14 cellular contexts compared by ENCODE assay signal in genomic region chr2:26754972-26755670, GRCh38. TPM values are rescaled to one million over a fixed set of nuclear protein-coding genes. Genes with fewer than 3 reads are reported as not detected.
DNase-seq lines count a peak whose midpoint lies in the region; ATAC-seq and TF ChIP-seq lines count a peak whose summit lies in the region.
"Had no signal": no experiment of that assay in that cellular context is flagged by ENCODE, and none has a peak within 500 bp of the region (broad histone marks: within the 10 kb centered on the region; RNA-seq: fewer than 3 reads in every experiment).

No MANE protein-coding gene starts in this region.

- no peaks in the 10 kb centered on the region for H3K9me3 ChIP-seq in BLaER1
- H3K9me3 ChIP-seq: Peyer's patch had no signal

- H3K4me3 Mint-ChIP-seq in GM23338, result no peak overlapping the region
- H3K4me3 Mint-ChIP-seq: activated naive CD4-positive, alpha-beta T cell treated with anti-CD3 and anti-CD28 coated beads for 36 hours; T-helper 1 cell treated with Interleukin-12 subunit alpha and Interleukin-12 subunit beta and Interleukin-4 antibody, amounts not matched to agents 30 μg/mL and 1 μg/mL, for 36 hours had no signal

- peaks cover 57% of the 10 kb centered on the region for H3K4me1 Mint-ChIP-seq in GM23338

- peaks cover 10% of the 10 kb centered on the region for H3K36me3 Mint-ChIP-seq in GM23338 (ENCODE audit: low read depth)

- H3K27ac Mint-ChIP-seq in GM23338, result no peak overlapping the region; the same call in 1 of the 2 replicates
- H3K27ac Mint-ChIP-seq: activated naive CD4-positive, alpha-beta T cell treated with anti-CD3 and anti-CD28 coated beads for 36 hours; T-helper 1 cell treated with Interleukin-12 subunit alpha and Interleukin-12 subunit beta and Interleukin-4 antibody, amounts not matched to agents 30 μg/mL and 1 μg/mL, for 36 hours had no signal

- H3K9ac ChIP-seq in BLaER1, result no peak overlapping the region

- H3K36me3 ChIP-seq in BLaER1 (no peaks in the 10 kb centered on the region), GM23338 (ENCODE audit: insufficient read depth) (no peaks in the 10 kb centered on the region)
- H3K36me3 ChIP-seq: Peyer's patch had no signal

- no peaks in the 10 kb centered on the region for H4K20me1 ChIP-seq in BLaER1
- no peaks in the 10 kb centered on the region for H4K20me1 ChIP-seq in GM23338 (replicated peaks; ENCODE audit: insufficient read depth)

- H3K9me3 Mint-ChIP-seq in GM23338, result peaks cover 13% of the 10 kb centered on the region
- H3K9me3 Mint-ChIP-seq: activated naive CD4-positive, alpha-beta T cell treated with anti-CD3 and anti-CD28 coated beads for 36 hours; T-helper 1 cell treated with Interleukin-12 subunit alpha and Interleukin-12 subunit beta and Interleukin-4 antibody, amounts not matched to agents 30 μg/mL and 1 μg/mL, for 36 hours had no signal

- DNase-seq in GM23338 (ENCODE audit: low spot score) (peak; percentile 24), OCI-M1 (lab: John Stamatoyannopoulos, UW) (peak; percentile 37), glomerular visceral epithelial cell (ENCODE audit: extremely low spot score) (peak; percentile 58), LoVo (ENCODE audit: low spot score) (no peak), NCI-H1694 (lab: John Stamatoyannopoulos, UW) (no peak)
- DNase-seq: activated naive CD4-positive, alpha-beta T cell treated with anti-CD3 and anti-CD28 coated beads for 36 hours; kidney; Peyer's patch; stimulated activated CD4-positive, alpha-beta T cell treated with anti-CD3 and anti-CD28 coated beads, Interleukin-1b, Interleukin-23, amount 100 ng/mL, for 48 hours had no signal

- peaks cover 25% of the 10 kb centered on the region for H3K27me3 Mint-ChIP-seq in GM23338 (ENCODE audit: insufficient read depth, low read depth, poor library complexity)

- H3K79me2 ChIP-seq in GM23338 (replicated peaks; ENCODE audit: insufficient read depth), result no peaks in the 10 kb centered on the region

- peaks cover 8% of the 10 kb centered on the region for H3F3A ChIP-seq in GM23338 (replicated peaks; ENCODE audit: low read depth)

- no peaks in the 10 kb centered on the region for H3K27me3 ChIP-seq in BLaER1
- H3K27me3 ChIP-seq in GM23338 (ENCODE audit: insufficient read depth), result peaks cover 22% of the 10 kb centered on the region
- H3K27me3 ChIP-seq: Peyer's patch had no signal

- TF ChIP-seq CTCF in GM23338 (conservative IDR thresholded peaks at IDR 0.05; ENCODE audit: low read depth in 2 of 2), result no peak

- H2AFZ ChIP-seq in GM23338, result no peak overlapping the region

- H3K4me2 ChIP-seq in BLaER1 (peak overlapping the region; percentile 57), GM23338 (0 out of 2 replicates have a peak overlapping the region, but pooled peaks have one; percentile 39)

- ATAC-seq in GM23338, result peak; percentile 19
- no peak for ATAC-seq in GM21423 (IDR thresholded peaks at IDR 0.05; ENCODE audit: unreplicated experiment)
- no peak for ATAC-seq in GM18868 (IDR thresholded peaks at IDR 0.05; ENCODE audit: unreplicated experiment)

- H3K27ac ChIP-seq in BLaER1 (no peak overlapping the region), GM23338 (ENCODE audit: low read depth) (0 out of 2 replicates have a peak overlapping the region, but pooled peaks have one; percentile 18)
- H3K27ac ChIP-seq: Peyer's patch had no signal

- H3K9me2 ChIP-seq in GM23338 (ENCODE audit: insufficient read depth), result 0 out of 2 replicates have a peak, but pooled peaks cover 4% of the 10 kb centered on the region

- H3K4me1 ChIP-seq in BLaER1 (peaks cover 69% of the 10 kb centered on the region), GM23338 (ENCODE audit: insufficient read depth) (peaks cover 31% of the 10 kb centered on the region)
- H3K4me1 ChIP-seq: Peyer's patch had no signal

- H3K4me3 ChIP-seq in BLaER1 (no peak overlapping the region), GM23338 (no peak overlapping the region)
- H3K4me3 ChIP-seq: Peyer's patch had no signal

TF ChIP-seq in GM23338, 12 proteins besides CTCF, POLR2A, EP300 and RAD21 (continues in another document):
- TF ChIP-seq REST (IDR thresholded peaks at IDR 0.05; ENCODE audit: unreplicated experiment), result no peak
- no peak for TF ChIP-seq STAT1 (IDR thresholded peaks at IDR 0.05; ENCODE audit: unreplicated experiment)
- no peak for TF ChIP-seq ETS1 (IDR thresholded peaks at IDR 0.05)
- TF ChIP-seq ZNF114 (CRISPR knock-in tag; IDR thresholded peaks at IDR 0.05), result no peak
- TF ChIP-seq NANOG (IDR thresholded peaks at IDR 0.05; ENCODE audit: borderline replicate concordance), result no peak

RNA-seq across cellular contexts. Expression of gene SLC35F6, which starts 9.0 kb away (rescaled TPM):
- total RNA-seq in GM23338 (2014; rRNA removed; shearing (Covaris generic)), result 10.8 and 15.0 TPM in 2 replicates
- polyA plus RNA-seq in GM23338 (2016; fragmentation: Nextera tagmentation; extraction: Ambion mirVana), result 4.9 and 6.0 TPM in 2 replicates

RNA-seq across cellular contexts. Expression of gene CENPA, which starts 30.7 kb away (rescaled TPM):
- total RNA-seq in GM23338 (2014; rRNA removed; shearing (Covaris generic)), result 13.0 and 16.8 TPM in 2 replicates
- 24.2 and 26.3 TPM in 2 replicates for polyA plus RNA-seq in GM23338 (2016; fragmentation: Nextera tagmentation; extraction: Ambion mirVana)
- total RNA-seq: bronchial epithelial cell had no signal

Comparison
In these comparisons a context has a peak if more than half of its experiments do, and no peak if none do; other contexts are left out.
1. DNase-seq: peak in GM23338 (single experiment), OCI-M1 (single experiment) and glomerular visceral epithelial cell (single experiment); none in LoVo (single experiment) and NCI-H1694 (single experiment).